14 cellular contexts compared by ENCODE assay signal in the genomic region with DNA sequence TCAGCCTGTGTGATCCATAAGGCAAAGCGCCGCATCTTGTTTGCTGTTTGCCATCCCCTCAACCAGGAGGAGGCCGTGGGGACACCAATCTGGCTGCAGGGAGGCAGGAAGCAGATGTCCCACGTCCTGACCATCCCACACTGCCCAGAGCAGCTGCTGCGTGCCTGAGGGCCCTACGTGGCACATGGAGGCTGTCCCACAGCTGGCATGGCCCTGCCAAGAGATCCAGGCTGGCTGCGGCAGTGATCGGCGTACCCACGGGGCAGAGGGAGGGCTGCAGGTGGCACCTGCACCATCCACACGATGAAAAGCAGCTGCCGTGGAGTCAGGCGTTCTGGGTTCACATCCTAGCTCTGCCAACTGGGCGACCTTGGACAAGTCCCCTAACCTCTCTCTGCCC. TPM values are rescaled to one million over a fixed set of nuclear protein-coding genes. Genes with fewer than 3 reads are reported as not detected.
DNase-seq lines count a peak whose midpoint lies in the region; ATAC-seq and TF ChIP-seq lines count a peak whose summit lies in the region.
"Had no signal": no experiment of that assay in that cellular context is flagged by ENCODE, and none has a peak within 500 bp of the region (broad histone marks: within the 10 kb centered on the region; RNA-seq: fewer than 3 reads in every experiment).

No MANE protein-coding gene starts in this region.

- no peaks in the 10 kb centered on the region for H3K27me3 ChIP-seq in RWPE2 (ENCODE audit: insufficient read depth, poor library complexity, severe bottlenecking)
- no peaks in the 10 kb centered on the region for H3K27me3 ChIP-seq in psoas muscle (ENCODE audit: insufficient read depth in 3 of 3, low read length in 2 of 3)
- H3K27me3 ChIP-seq: adrenal gland had no signal

- H3K4me1 ChIP-seq in RWPE2 (ENCODE audit: insufficient read depth, poor library complexity, severe bottlenecking) (peaks cover 35% of the 10 kb centered on the region), psoas muscle (peaks cover 63% of the 10 kb centered on the region)

- DNase-seq in DMS 273 (lab: John Stamatoyannopoulos, UW; ENCODE audit: unreplicated experiment) (peak; percentile 85), RWPE2 (ENCODE audit: low spot score) (no peak), fibroblast of gingiva (ENCODE audit: low read depth) (peak; percentile 77), psoas muscle (peak; percentile 75 to 92), NCI-H187 (lab: John Stamatoyannopoulos, UW) (no peak), NCI-H1417 (lab: John Stamatoyannopoulos, UW) (no peak)
- no peak for DNase-seq in activated naive CD4-positive, alpha-beta T cell treated with Interleukin-2 at 50 U/mL for 16 hours
- DNase-seq: activated CD4-positive, CD25-positive, alpha-beta regulatory T cell treated with anti-CD3 and anti-CD28 coated beads, Interleukin-2, amount 50 U/mL, for 72 hours; CD4-positive, alpha-beta T cell; IMR-90; NCI-H187 treated with DMSO at 0.1 percent for 48 hours; retina had no signal

- no peak for ATAC-seq in RWPE2 (ENCODE audit: low read depth)
- peak; percentile 90 to 93 (median 92) for ATAC-seq in psoas muscle
- no peak for ATAC-seq in GM18505 (IDR thresholded peaks at IDR 0.05; ENCODE audit: unreplicated experiment)

- WGBS in psoas muscle, 3 donors, result 27 to 38% (median 37%) methylated on average over 14 of the region's 14 CpGs

- TF ChIP-seq POLR2A in GM18505 (IDR thresholded peaks at IDR 0.05; ENCODE audit: borderline replicate concordance, extremely low read depth, insufficient read depth, insufficient read length), result no peak

- no peaks in the 10 kb centered on the region for H3K9me3 ChIP-seq in RWPE2 (ENCODE audit: severe bottlenecking)
- H3K9me3 ChIP-seq in psoas muscle, result no peaks in the 10 kb centered on the region
- H3K9me3 ChIP-seq: adrenal gland had no signal

- TF ChIP-seq CTCF in RWPE2 (IDR thresholded peaks at IDR 0.05; ENCODE audit: poor library complexity, severe bottlenecking) (no peak), psoas muscle (IDR thresholded peaks at IDR 0.05) (no peak)

- H3K27ac ChIP-seq in RWPE2 (ENCODE audit: poor library complexity, severe bottlenecking) (peak overlapping the region; percentile 97), psoas muscle (peak overlapping the region; percentile 76)

- H3K4me3 ChIP-seq in RWPE2 (ENCODE audit: severe bottlenecking) (no peak overlapping the region), psoas muscle (no peak overlapping the region)
- H3K4me3 ChIP-seq: adrenal gland had no signal

- intact Hi-C loops in psoas muscle (cut with DNase I), result no loop called here

- H3K36me3 ChIP-seq in RWPE2 (ENCODE audit: low read depth) (peaks cover 5% of the 10 kb centered on the region; the same call in 1 of the 2 replicates), psoas muscle (ENCODE audit: insufficient read depth in 1 of 2, low read depth in 1 of 2) (no peaks in the 10 kb centered on the region)
- H3K36me3 ChIP-seq: adrenal gland had no signal

RNA-seq across cellular contexts. Expression of a gene that starts 42.0 kb away (rescaled TPM):
- 100 to 1,000 TPM; 134 to 164 (median 146) TPM for total RNA-seq in psoas muscle
- 10 to 100 TPM; 44.1 to 62.2 (median 60.9) TPM for polyA plus RNA-seq in psoas muscle

Comparison
In these comparisons a context has a peak if more than half of its experiments do, and no peak if none do; other contexts are left out.
1. DNase-seq: peak in DMS 273 (single experiment), fibroblast of gingiva (single experiment) and psoas muscle (2 of 2); none in RWPE2 (single experiment), NCI-H187 (0 of 2), NCI-H1417 (0 of 3) and activated naive CD4-positive, alpha-beta T cell treated with Interleukin-2 at 50 U/mL for 16 hours (single experiment).
2. ATAC-seq: peak in psoas muscle (4 of 4); none in RWPE2 (single experiment) and GM18505 (single experiment).